29 cellular contexts compared by ENCODE assay signal in genomic region chr12:71425568-71425967, GRCh38. TPM values are rescaled to one million over a fixed set of nuclear protein-coding genes. Genes with fewer than 3 reads are reported as not detected.
"Had no signal": no experiment of that assay in that cellular context is flagged by ENCODE, and none has a peak within 500 bp of the region (broad histone marks: within the 10 kb centered on the region; RNA-seq: fewer than 3 reads in every experiment).

No MANE protein-coding gene starts in this region.

- H3K27ac Mint-ChIP-seq: activated CD8-positive, alpha-beta T cell treated with anti-CD3 and anti-CD28 coated beads for 36 hours; activated naive CD8-positive, alpha-beta T cell treated with anti-CD3 and anti-CD28 coated beads for 36 hours; activated T-helper 17 cell treated with anti-CD3 and anti-CD28 coated beads, Interleukin-2, amount 50 U/mL, for 72 hours; endodermal cell; T-helper 17 cell; T-helper 2 cell treated with Interferon-gamma antibody and Interleukin-4, amounts not matched to agents 5 μg/mL and 100 μg/mL, for 36 hours had no signal

- H3K4me1 ChIP-seq: body of pancreas, colonic mucosa had no signal

- H3K27ac ChIP-seq: body of pancreas, colonic mucosa had no signal

- H3K4me3 Mint-ChIP-seq: activated CD8-positive, alpha-beta T cell treated with anti-CD3 and anti-CD28 coated beads for 36 hours; activated naive CD8-positive, alpha-beta T cell treated with anti-CD3 and anti-CD28 coated beads for 36 hours; activated T-cell treated with anti-CD3 and anti-CD28 coated beads, Interleukin-2, amount 50 U/mL, for 4 hours; activated T-helper 17 cell treated with anti-CD3 and anti-CD28 coated beads, Interleukin-2, amount 50 U/mL, for 72 hours; endodermal cell; T-helper 17 cell; T-helper 2 cell treated with Interferon-gamma antibody and Interleukin-4, amounts not matched to agents 5 μg/mL and 100 μg/mL, for 36 hours had no signal

- H3K9me3 ChIP-seq: body of pancreas, colonic mucosa had no signal

- H3K27me3 ChIP-seq: body of pancreas, colonic mucosa had no signal

- H3K4me1 Mint-ChIP-seq: activated naive CD8-positive, alpha-beta T cell treated with anti-CD3 and anti-CD28 coated beads for 36 hours; activated T-helper 17 cell treated with anti-CD3 and anti-CD28 coated beads, Interleukin-2, amount 50 U/mL, for 72 hours; T-helper 17 cell had no signal

- ATAC-seq: activated CD8-positive, alpha-beta T cell treated with anti-CD3 and anti-CD28 coated beads for 36 hours; activated T-cell treated with anti-CD3 and anti-CD28 coated beads, Interleukin-2, amount 50 U/mL, for 4 hours; activated T-helper 17 cell treated with anti-CD3 and anti-CD28 coated beads, Interleukin-2, amount 50 U/mL, for 72 hours; body of pancreas; esophagus mucosa; T-helper 17 cell had no signal

- DNase-seq: activated CD4-positive, alpha-beta T cell treated with anti-CD3 and anti-CD28 coated beads for 48 hours; activated CD4-positive, alpha-beta T cell treated with anti-CD3 and anti-CD28 coated beads, Interleukin-2, amount 50 U/mL, for 1 hour; activated CD4-positive, alpha-beta T cell treated with anti-CD3 and anti-CD28 coated beads, Interleukin-2, amount 50 U/mL, for 48 hours; activated CD4-positive, CD25-positive, alpha-beta regulatory T cell; activated CD8-positive, alpha-beta memory T cell treated with anti-CD3 and anti-CD28 coated beads for 24 hours; activated CD8-positive, alpha-beta T cell treated with anti-CD3 and anti-CD28 coated beads for 36 hours; activated effector memory CD4-positive, alpha-beta T cell treated with Interleukin-2 at 50 U/mL for 16 hours; activated gamma-delta T cell treated with Interleukin-2 at 50 U/mL for 16 hours; activated naive CD4-positive, alpha-beta T cell treated with anti-CD3 and anti-CD28 coated beads, Interleukin-2, amount 50 U/mL, for 16 hours; activated naive CD4-positive, alpha-beta T cell treated with Interleukin-2 at 50 U/mL for 16 hours; activated naive CD8-positive, alpha-beta T cell treated with anti-CD3 and anti-CD28 coated beads for 36 hours; activated T-cell treated with anti-CD3 and anti-CD28 coated beads, Interleukin-2, amount 50 U/mL, for 4 hours; amniotic stem cell; anterior cingulate cortex; body of pancreas; caudate nucleus; colonic mucosa; effector CD8-positive, alpha-beta T cell; endodermal cell; foreskin fibroblast; head of caudate nucleus; T-helper 1 cell; T-helper 17 cell; T1000 had no signal

- H3K4me3 ChIP-seq: body of pancreas, colonic mucosa had no signal

- H3K36me3 Mint-ChIP-seq: activated naive CD8-positive, alpha-beta T cell treated with anti-CD3 and anti-CD28 coated beads for 36 hours had no signal

- H3K9me3 Mint-ChIP-seq: activated CD8-positive, alpha-beta T cell treated with anti-CD3 and anti-CD28 coated beads for 36 hours; activated T-cell treated with anti-CD3 and anti-CD28 coated beads, Interleukin-2, amount 50 U/mL, for 4 hours; activated T-helper 17 cell treated with anti-CD3 and anti-CD28 coated beads, Interleukin-2, amount 50 U/mL, for 72 hours; endodermal cell; T-helper 2 cell treated with Interferon-gamma antibody and Interleukin-4, amounts not matched to agents 5 μg/mL and 100 μg/mL, for 36 hours had no signal

- H3K36me3 ChIP-seq: colonic mucosa had no signal

RNA-seq across cellular contexts. Expression of gene LGR5, which starts 14.0 kb away (rescaled TPM):
- total RNA-seq: activated CD8-positive, alpha-beta T cell treated with anti-CD3 and anti-CD28 coated beads for 36 hours; activated naive CD8-positive, alpha-beta T cell treated with anti-CD3 and anti-CD28 coated beads for 36 hours; activated T-cell treated with anti-CD3 and anti-CD28 coated beads, Interleukin-2, amount 50 U/mL, for 4 hours; activated T-helper 17 cell treated with anti-CD3 and anti-CD28 coated beads, Interleukin-2, amount 50 U/mL, for 72 hours; dermis microvascular lymphatic vessel endothelial cell; epithelial cell of proximal tubule; esophagus mucosa; T-helper 17 cell had no signal
